In genomic region chr20:38125157-38126056, GRCh38 we compare ENCODE assay signal across 1 cellular context.
TF ChIP-seq lines count a peak whose summit lies in the region.

No MANE protein-coding gene starts in this region.

TF ChIP-seq in HepG2, 621 proteins besides CTCF, POLR2A, EP300 and RAD21 (continued from another document and continues in another):
- TF ChIP-seq IKZF5 (CRISPR knock-in tag; IDR thresholded peaks at IDR 0.05) = peak; percentile 70
- TF ChIP-seq NR2C2 (CRISPR knock-in tag; IDR thresholded peaks at IDR 0.05; ENCODE audit: borderline replicate concordance) = no peak
- no peak for TF ChIP-seq RFX5 (IDR thresholded peaks at IDR 0.05; ENCODE audit: low read depth, low read length)
- TF ChIP-seq ZMAT5 (CRISPR knock-in tag; IDR thresholded peaks at IDR 0.05; ENCODE audit: borderline replicate concordance, low read depth) = no peak
- TF ChIP-seq CBX2 (IDR thresholded peaks at IDR 0.05; ENCODE audit: low read depth, low read length) = no peak
- no peak for TF ChIP-seq CBX2 (CRISPR knock-in tag; IDR thresholded peaks at IDR 0.05; ENCODE audit: low read depth)
- no peak for TF ChIP-seq CERS6 (CRISPR knock-in tag; IDR thresholded peaks at IDR 0.05)
- no peak for TF ChIP-seq RBM22 (optimal IDR thresholded peaks at IDR 0.05; ENCODE audit: low read length)
- TF ChIP-seq THAP11 (CRISPR knock-in tag; IDR thresholded peaks at IDR 0.05) = peak; percentile 53
- TF ChIP-seq NFATC3 (CRISPR knock-in tag; IDR thresholded peaks at IDR 0.05) = no peak
- TF ChIP-seq ZNF446 (CRISPR knock-in tag; IDR thresholded peaks at IDR 0.05) = no peak
- TF ChIP-seq RCOR2 (CRISPR knock-in tag; IDR thresholded peaks at IDR 0.05) = 0 out of 2 replicates have a peak, but pooled peaks have one; percentile 10
- TF ChIP-seq ZNF326 (CRISPR knock-in tag; IDR thresholded peaks at IDR 0.05; ENCODE audit: borderline replicate concordance) = no peak
- peak; percentile 90; the same call in 1 of the 2 replicates for TF ChIP-seq ZNF383 (CRISPR knock-in tag; IDR thresholded peaks at IDR 0.05; ENCODE audit: borderline replicate concordance)
- TF ChIP-seq ZNF24 (IDR thresholded peaks at IDR 0.05) = 0 out of 2 replicates have a peak, but pooled peaks have one; percentile 40
- no peak for TF ChIP-seq DDIT3 (CRISPR knock-in tag; IDR thresholded peaks at IDR 0.05)
- TF ChIP-seq CCDC6 (CRISPR knock-in tag; IDR thresholded peaks at IDR 0.05) = peak; percentile 32; the same call in 1 of the 2 replicates
- TF ChIP-seq ZNF773 (CRISPR knock-in tag; IDR thresholded peaks at IDR 0.05; ENCODE audit: borderline replicate concordance) = no peak
- no peak for TF ChIP-seq ZNF251 (CRISPR knock-in tag; IDR thresholded peaks at IDR 0.05)
- TF ChIP-seq TARDBP (CRISPR knock-in tag; IDR thresholded peaks at IDR 0.05) = peak; percentile 96
- no peak for TF ChIP-seq NCOA5 (CRISPR knock-in tag; IDR thresholded peaks at IDR 0.05)
- TF ChIP-seq KAT7 (CRISPR knock-in tag; IDR thresholded peaks at IDR 0.05; ENCODE audit: borderline replicate concordance) = no peak; the same call in 1 of the 2 replicates
- TF ChIP-seq ZFYVE20 (CRISPR knock-in tag; IDR thresholded peaks at IDR 0.05; ENCODE audit: borderline replicate concordance, low read depth) = no peak
- TF ChIP-seq IKZF1 (IDR thresholded peaks at IDR 0.05) = no peak
- TF ChIP-seq MYC (CRISPR knock-in tag; IDR thresholded peaks at IDR 0.05; ENCODE audit: borderline replicate concordance) = no peak; the same call in 1 of the 2 replicates
- peak; percentile 44; the same call in 1 of the 2 replicates for TF ChIP-seq ZBTB20 (CRISPR knock-in tag; IDR thresholded peaks at IDR 0.05; ENCODE audit: borderline replicate concordance, low read depth)
- no peak for TF ChIP-seq ZBTB37 (CRISPR knock-in tag; IDR thresholded peaks at IDR 0.05)
- no peak for TF ChIP-seq ZSCAN31 (CRISPR knock-in tag; IDR thresholded peaks at IDR 0.05; ENCODE audit: low read depth)
- no peak for TF ChIP-seq ZEB1 (IDR thresholded peaks at IDR 0.05; ENCODE audit: insufficient replicate concordance, low read depth)
- TF ChIP-seq ZSCAN5A (CRISPR knock-in tag; IDR thresholded peaks at IDR 0.05; ENCODE audit: borderline replicate concordance) = no peak; the same call in 1 of the 2 replicates
- TF ChIP-seq KDM3A (CRISPR knock-in tag; IDR thresholded peaks at IDR 0.05; ENCODE audit: low read depth) = no peak
- no peak for TF ChIP-seq THAP7 (CRISPR knock-in tag; IDR thresholded peaks at IDR 0.05)
- no peak for TF ChIP-seq NFKB2 (CRISPR knock-in tag; IDR thresholded peaks at IDR 0.05; ENCODE audit: borderline replicate concordance)
- no peak for TF ChIP-seq ZBTB1 (CRISPR knock-in tag; IDR thresholded peaks at IDR 0.05; ENCODE audit: borderline replicate concordance)
- no peak for TF ChIP-seq SRSF4 (IDR thresholded peaks at IDR 0.05; ENCODE audit: low read depth, low read length, poor library complexity, severe bottlenecking)
- TF ChIP-seq ZNF460 (CRISPR knock-in tag; IDR thresholded peaks at IDR 0.05; ENCODE audit: borderline replicate concordance) = no peak
- TF ChIP-seq ZNF557 (CRISPR knock-in tag; IDR thresholded peaks at IDR 0.05) = no peak
- TF ChIP-seq HNF4A (CRISPR knock-in tag; IDR thresholded peaks at IDR 0.05) = no peak
- TF ChIP-seq ZFP82 (CRISPR knock-in tag; IDR thresholded peaks at IDR 0.05; ENCODE audit: borderline replicate concordance) = no peak
- no peak for TF ChIP-seq ZNF484 (CRISPR knock-in tag; IDR thresholded peaks at IDR 0.05; ENCODE audit: borderline replicate concordance, low read depth)
- TF ChIP-seq ZFAT (CRISPR knock-in tag; conservative IDR thresholded peaks at IDR 0.05) = no peak
- no peak for TF ChIP-seq E2F1 (CRISPR knock-in tag; IDR thresholded peaks at IDR 0.05)
- TF ChIP-seq ZNF143 (CRISPR knock-in tag; IDR thresholded peaks at IDR 0.05) = no peak
- TF ChIP-seq ATRX (CRISPR knock-in tag; IDR thresholded peaks at IDR 0.05; ENCODE audit: borderline replicate concordance) = no peak
- no peak for TF ChIP-seq SRF (IDR thresholded peaks at IDR 0.05; ENCODE audit: low read depth, low read length)
- TF ChIP-seq REPIN1 (CRISPR knock-in tag; IDR thresholded peaks at IDR 0.05; ENCODE audit: borderline replicate concordance, low read depth) = no peak
- TF ChIP-seq ZBTB2 (CRISPR knock-in tag; IDR thresholded peaks at IDR 0.05; ENCODE audit: low read depth) = 0 out of 2 replicates have a peak, but pooled peaks have one; percentile 21
- peak; percentile 48; the same call in 1 of the 2 replicates for TF ChIP-seq HMGXB3 (CRISPR knock-in tag; IDR thresholded peaks at IDR 0.05; ENCODE audit: borderline replicate concordance)
- TF ChIP-seq AKAP8 (CRISPR knock-in tag; IDR thresholded peaks at IDR 0.05) = no peak
- peak; percentile 78; the same call in 1 of the 2 replicates for TF ChIP-seq FOXC1 (CRISPR knock-in tag; IDR thresholded peaks at IDR 0.05; ENCODE audit: borderline replicate concordance)
- TF ChIP-seq PLSCR1 (CRISPR knock-in tag; IDR thresholded peaks at IDR 0.05; ENCODE audit: borderline replicate concordance) = no peak
- no peak for TF ChIP-seq ZNF749 (CRISPR knock-in tag; IDR thresholded peaks at IDR 0.05; ENCODE audit: borderline replicate concordance)
- TF ChIP-seq HIC2 (CRISPR knock-in tag; IDR thresholded peaks at IDR 0.05; ENCODE audit: low read depth) = peak; percentile 85
- no peak for TF ChIP-seq FOSL1 (CRISPR knock-in tag; IDR thresholded peaks at IDR 0.05; ENCODE audit: borderline replicate concordance)
- TF ChIP-seq HES4 (CRISPR knock-in tag; IDR thresholded peaks at IDR 0.05; ENCODE audit: borderline replicate concordance) = no peak
